Comparison of ENCODE assay signal across 1 cellular context in genomic region chr14:95482967-95483842, GRCh38.
TF ChIP-seq lines count a peak whose summit lies in the region.

No MANE protein-coding gene starts in this region.

TF ChIP-seq in HepG2, 621 proteins besides CTCF, POLR2A, EP300 and RAD21 (continued from another document):
- TF ChIP-seq, protein P1, sequence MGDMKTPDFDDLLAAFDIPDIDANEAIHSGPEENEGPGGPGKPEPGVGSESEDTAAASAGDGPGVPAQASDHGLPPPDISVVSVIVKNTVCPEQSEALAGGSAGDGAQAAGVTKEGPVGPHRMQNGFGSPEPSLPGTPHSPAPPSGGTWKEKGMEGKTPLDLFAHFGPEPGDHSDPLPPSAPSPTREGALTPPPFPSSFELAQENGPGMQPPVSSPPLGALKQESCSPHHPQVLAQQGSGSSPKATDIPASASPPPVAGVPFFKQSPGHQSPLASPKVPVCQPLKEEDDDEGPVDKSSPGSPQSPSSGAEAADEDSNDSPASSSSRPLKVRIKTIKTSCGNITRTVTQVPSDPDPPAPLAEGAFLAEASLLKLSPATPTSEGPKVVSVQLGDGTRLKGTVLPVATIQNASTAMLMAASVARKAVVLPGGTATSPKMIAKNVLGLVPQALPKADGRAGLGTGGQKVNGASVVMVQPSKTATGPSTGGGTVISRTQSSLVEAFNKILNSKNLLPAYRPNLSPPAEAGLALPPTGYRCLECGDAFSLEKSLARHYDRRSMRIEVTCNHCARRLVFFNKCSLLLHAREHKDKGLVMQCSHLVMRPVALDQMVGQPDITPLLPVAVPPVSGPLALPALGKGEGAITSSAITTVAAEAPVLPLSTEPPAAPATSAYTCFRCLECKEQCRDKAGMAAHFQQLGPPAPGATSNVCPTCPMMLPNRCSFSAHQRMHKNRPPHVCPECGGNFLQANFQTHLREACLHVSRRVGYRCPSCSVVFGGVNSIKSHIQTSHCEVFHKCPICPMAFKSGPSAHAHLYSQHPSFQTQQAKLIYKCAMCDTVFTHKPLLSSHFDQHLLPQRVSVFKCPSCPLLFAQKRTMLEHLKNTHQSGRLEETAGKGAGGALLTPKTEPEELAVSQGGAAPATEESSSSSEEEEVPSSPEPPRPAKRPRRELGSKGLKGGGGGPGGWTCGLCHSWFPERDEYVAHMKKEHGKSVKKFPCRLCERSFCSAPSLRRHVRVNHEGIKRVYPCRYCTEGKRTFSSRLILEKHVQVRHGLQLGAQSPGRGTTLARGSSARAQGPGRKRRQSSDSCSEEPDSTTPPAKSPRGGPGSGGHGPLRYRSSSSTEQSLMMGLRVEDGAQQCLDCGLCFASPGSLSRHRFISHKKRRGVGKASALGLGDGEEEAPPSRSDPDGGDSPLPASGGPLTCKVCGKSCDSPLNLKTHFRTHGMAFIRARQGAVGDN (CRISPR knock-in tag; IDR thresholded peaks at IDR 0.05), result peak; percentile 55
- TF ChIP-seq ZBTB38 (CRISPR knock-in tag; IDR thresholded peaks at IDR 0.05), result peak; percentile 77
- TF ChIP-seq, protein P2, sequence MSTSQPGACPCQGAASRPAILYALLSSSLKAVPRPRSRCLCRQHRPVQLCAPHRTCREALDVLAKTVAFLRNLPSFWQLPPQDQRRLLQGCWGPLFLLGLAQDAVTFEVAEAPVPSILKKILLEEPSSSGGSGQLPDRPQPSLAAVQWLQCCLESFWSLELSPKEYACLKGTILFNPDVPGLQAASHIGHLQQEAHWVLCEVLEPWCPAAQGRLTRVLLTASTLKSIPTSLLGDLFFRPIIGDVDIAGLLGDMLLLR (CRISPR knock-in tag; IDR thresholded peaks at IDR 0.05), result no peak
- TF ChIP-seq ATF3 (CRISPR knock-in tag; IDR thresholded peaks at IDR 0.05), result peak; percentile 43; the same call in 1 of the 2 replicates
- TF ChIP-seq NR2C2 (CRISPR knock-in tag; IDR thresholded peaks at IDR 0.05; ENCODE audit: borderline replicate concordance), result no peak
- TF ChIP-seq HNRNPL (IDR thresholded peaks at IDR 0.05; ENCODE audit: low read depth, low read length), result peak; percentile 92
- TF ChIP-seq CREB1 (IDR thresholded peaks at IDR 0.05), result peak; percentile 28; the same call in 1 of the 2 replicates
- no peak for TF ChIP-seq CREB1 (CRISPR knock-in tag; IDR thresholded peaks at IDR 0.05)
- TF ChIP-seq, protein P3, sequence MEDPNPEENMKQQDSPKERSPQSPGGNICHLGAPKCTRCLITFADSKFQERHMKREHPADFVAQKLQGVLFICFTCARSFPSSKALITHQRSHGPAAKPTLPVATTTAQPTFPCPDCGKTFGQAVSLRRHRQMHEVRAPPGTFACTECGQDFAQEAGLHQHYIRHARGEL (CRISPR knock-in tag; IDR thresholded peaks at IDR 0.05), result no peak
- TF ChIP-seq FOSL2 (CRISPR knock-in tag; IDR thresholded peaks at IDR 0.05), result peak; percentile 95
- no peak for TF ChIP-seq NFKBIZ (CRISPR knock-in tag; IDR thresholded peaks at IDR 0.05)
- TF ChIP-seq ZNF546 (CRISPR knock-in tag; conservative IDR thresholded peaks at IDR 0.05), result no peak
- no peak for TF ChIP-seq ZNF33A (CRISPR knock-in tag; IDR thresholded peaks at IDR 0.05; ENCODE audit: borderline replicate concordance)
- peak; percentile 52 for TF ChIP-seq TEAD3 (CRISPR knock-in tag; optimal IDR thresholded peaks at IDR 0.05; ENCODE audit: borderline replicate concordance)
